Comparison of ENCODE assay signal across 20 cellular contexts in genomic region chr3:151743860-151744259, GRCh38.
DNase-seq lines count a peak whose midpoint lies in the region; ATAC-seq lines count a peak whose summit lies in the region.
"Had no signal": no experiment of that assay in that cellular context is flagged by ENCODE, and none has a peak within 500 bp of the region (broad histone marks: within the 10 kb centered on the region; RNA-seq: fewer than 3 reads in every experiment).

No MANE protein-coding gene starts in this region.

- in situ Hi-C loops in KBM-7 (cut with MboI; ENCODE audit: low pct_unique_long_range_greater_than_20kb, low sequenced_read_pairs): no loop called here

- H3K4me1 Mint-ChIP-seq in stimulated activated memory B cell treated with anti-CD40 and anti-IgM and Interleukin-4, amounts not matched to agents 10 μg/mL and 1 μg/mL and 100 μg/mL, for 72 hours: no peaks in the 10 kb centered on the region

- DNase-seq in AML-193 (lab: John Stamatoyannopoulos, UW) (peak; percentile 15 to 26), KBM-7 (peak; percentile 20), SW480 (ENCODE audit: low spot score) (peak; percentile 90), foreskin melanocyte (peak; percentile 12), NCI-H226 (no peak), hippocampal formation (lab: John Stamatoyannopoulos, UW) (no peak)
- DNase-seq: CD8-positive, alpha-beta T cell; DMS 273 treated with DMSO at 0.1 percent for 48 hours; DND-41; H9; KG1; MM.1S; NCI-H1417; NCI-H187 treated with DMSO at 0.1 percent for 48 hours; NCI-H2171 treated with DMSO at 0.1 percent for 48 hours; NCI-H524; OCI-M1; Peyer's patch; SHP77 treated with DMSO at 0.1 percent for 48 hours had no signal

- H3K4me3 Mint-ChIP-seq in stimulated activated memory B cell treated with anti-CD40 and anti-IgM and Interleukin-4, amounts not matched to agents 10 μg/mL and 1 μg/mL and 100 μg/mL, for 72 hours: no peak overlapping the region
- H3K4me3 Mint-ChIP-seq: CD8-positive, alpha-beta T cell; H9 had no signal

- no peaks in the 10 kb centered on the region for H3K36me3 Mint-ChIP-seq in stimulated activated memory B cell treated with anti-CD40 and anti-IgM and Interleukin-4, amounts not matched to agents 10 μg/mL and 1 μg/mL and 100 μg/mL, for 72 hours
- H3K36me3 Mint-ChIP-seq: CD8-positive, alpha-beta T cell had no signal

- H3K27me3 Mint-ChIP-seq in stimulated activated memory B cell treated with anti-CD40 and anti-IgM and Interleukin-4, amounts not matched to agents 10 μg/mL and 1 μg/mL and 100 μg/mL, for 72 hours: no peaks in the 10 kb centered on the region

- peaks cover 3% of the 10 kb centered on the region for H3K9me3 Mint-ChIP-seq in stimulated activated memory B cell treated with anti-CD40 and anti-IgM and Interleukin-4, amounts not matched to agents 10 μg/mL and 1 μg/mL and 100 μg/mL, for 72 hours
- H3K9me3 Mint-ChIP-seq: CD8-positive, alpha-beta T cell had no signal

- no peak overlapping the region for H3K27ac Mint-ChIP-seq in stimulated activated memory B cell treated with anti-CD40 and anti-IgM and Interleukin-4, amounts not matched to agents 10 μg/mL and 1 μg/mL and 100 μg/mL, for 72 hours
- H3K27ac Mint-ChIP-seq: CD8-positive, alpha-beta T cell; H9 had no signal

- ATAC-seq in stimulated activated memory B cell treated with anti-CD40 and anti-IgM and Interleukin-4, amounts not matched to agents 10 μg/mL and 1 μg/mL and 100 μg/mL, for 72 hours: no peak
- ATAC-seq: CD8-positive, alpha-beta T cell had no signal

Comparison
In these comparisons a context has a peak if more than half of its experiments do, and no peak if none do; other contexts are left out.
1. DNase-seq: peak in AML-193 (2 of 2), KBM-7 (single experiment), SW480 (single experiment) and foreskin melanocyte (single experiment); none in NCI-H226 (single experiment) and hippocampal formation (0 of 2).